In genomic region chr10:92571649-92572048, GRCh38 we compare ENCODE assay signal across 13 cellular contexts. TPM values are rescaled to one million over a fixed set of nuclear protein-coding genes. Genes with fewer than 3 reads are reported as not detected.
DNase-seq lines count a peak whose midpoint lies in the region; ATAC-seq and TF ChIP-seq lines count a peak whose summit lies in the region.
"Had no signal": no experiment of that assay in that cellular context is flagged by ENCODE, and none has a peak within 500 bp of the region (broad histone marks: within the 10 kb centered on the region; RNA-seq: fewer than 3 reads in every experiment).

No MANE protein-coding gene starts in this region.

- 55 to 74% (median 58%) methylated on average over 2 of the region's 2 CpGs for WGBS in psoas muscle, 3 donors

- H3K4me3 ChIP-seq in dorsolateral prefrontal cortex: peak overlapping the region in 35 of 59 donors; percentile 14 to 98 (median 93)
- peak overlapping the region; percentile 93 for H3K4me3 ChIP-seq in psoas muscle

- H3K36me3 ChIP-seq in psoas muscle (ENCODE audit: insufficient read depth in 1 of 2, low read depth in 1 of 2): peaks cover 0 to 10% of the 10 kb centered on the region in 2 donors
- H3K36me3 ChIP-seq: neutrophil had no signal

- peak overlapping the region; percentile 89 for H3K4me3 Mint-ChIP-seq in activated T-cell treated with anti-CD3 and anti-CD28 coated beads, Interleukin-2, amount 50 U/mL, for 4 hours

- DNase-seq in activated T-cell treated with anti-CD3 and anti-CD28 coated beads, Interleukin-2, amount 50 U/mL, for 4 hours: no peak
- DNase-seq in activated T-cell treated with anti-CD3 and anti-CD28 coated beads, Interleukin-2, amount 50 U/mL, for 48 hours: no peak
- peak; percentile 5 for DNase-seq in M059J (ENCODE audit: low read depth)
- DNase-seq in dorsolateral prefrontal cortex: no peak
- DNase-seq in psoas muscle: no peak
- no peak for DNase-seq in inferior parietal cortex (ENCODE audit: extremely low spot score)
- no peak for DNase-seq in COLO668 (lab: John Stamatoyannopoulos, UW; ENCODE audit: unreplicated experiment)
- DNase-seq: activated CD4-positive, alpha-beta T cell treated with anti-CD3 and anti-CD28 coated beads, Interleukin-2, amount 50 U/mL, for 4 hours; NCI-H748 treated with DMSO at 0.1 percent for 48 hours; stimulated activated CD4-positive, alpha-beta T cell treated with anti-CD3 and anti-CD28 coated beads, Interleukin-1b, Interleukin-23, amount 100 ng/mL, for 48 hours; stomach had no signal

- ATAC-seq in activated T-cell treated with anti-CD3 and anti-CD28 coated beads, Interleukin-2, amount 50 U/mL, for 4 hours: no peak
- ATAC-seq in psoas muscle: no peak
- no peak for ATAC-seq in GM18858 (IDR thresholded peaks at IDR 0.05; ENCODE audit: unreplicated experiment)

- no peak overlapping the region for H3K27ac ChIP-seq in dorsolateral prefrontal cortex
- no peak overlapping the region for H3K27ac ChIP-seq in psoas muscle
- H3K27ac ChIP-seq: neutrophil had no signal

- peaks cover 7% of the 10 kb centered on the region for H3K36me3 Mint-ChIP-seq in activated T-cell treated with anti-CD3 and anti-CD28 coated beads, Interleukin-2, amount 50 U/mL, for 4 hours (ENCODE audit: insufficient read depth)

- intact Hi-C loops in dorsolateral prefrontal cortex (cut with DNase I) (loop anchor here (5.0 to 10.0 kb wide), 5 partner anchors 54 to 487 kb away; partner anchors contain the start of genes CPEB3 (in 1 of the 2), EXOC6 (in 1 of the 2) and MARCHF5 (in 1 of the 2)), psoas muscle (cut with DNase I) (loop anchor here in 1 of 2 donors (5.0 kb wide), 1 partner anchor 54 kb away; no protein-coding TSS in a partner anchor)

- peaks cover 50% of the 10 kb centered on the region for H3K4me1 Mint-ChIP-seq in activated T-cell treated with anti-CD3 and anti-CD28 coated beads, Interleukin-2, amount 50 U/mL, for 4 hours (ENCODE audit: low read depth)

- H3K9me3 ChIP-seq in psoas muscle: no peaks in the 10 kb centered on the region
- H3K9me3 ChIP-seq: neutrophil, stomach had no signal

- no peak for TF ChIP-seq CTCF in dorsolateral prefrontal cortex (IDR thresholded peaks at IDR 0.05 in 54 of 56, conservative IDR thresholded peaks at IDR 0.05 in 2 of 56; ENCODE audit: low read depth in 1 of 56, partially characterized antibody in 56 of 56)
- TF ChIP-seq CTCF in psoas muscle (IDR thresholded peaks at IDR 0.05): no peak

- no peaks in the 10 kb centered on the region for H3K9me3 Mint-ChIP-seq in activated T-cell treated with anti-CD3 and anti-CD28 coated beads, Interleukin-2, amount 50 U/mL, for 4 hours

- H3K27me3 Mint-ChIP-seq in activated T-cell treated with anti-CD3 and anti-CD28 coated beads, Interleukin-2, amount 50 U/mL, for 4 hours (ENCODE audit: low read depth): no peaks in the 10 kb centered on the region

- peaks cover 42% of the 10 kb centered on the region for H3K4me1 ChIP-seq in psoas muscle

- no peaks in the 10 kb centered on the region for H3K27me3 ChIP-seq in dorsolateral prefrontal cortex
- no peaks in the 10 kb centered on the region for H3K27me3 ChIP-seq in psoas muscle (ENCODE audit: insufficient read depth in 3 of 3, low read length in 2 of 3)
- H3K27me3 ChIP-seq: neutrophil, stomach had no signal

RNA-seq across cellular contexts. Expression of gene IDE, which starts 2.2 kb away (rescaled TPM):
- total RNA-seq in activated T-cell treated with anti-CD3 and anti-CD28 coated beads, Interleukin-2, amount 50 U/mL, for 4 hours: 10 to 100 TPM; 45.7 to 48.8 (median 47.4) TPM
- 18.3 and 28.3 TPM in 2 replicates for total RNA-seq in M059J (2014; rRNA removed; shearing (Covaris generic))
- 10 to 100 TPM; 21.5 to 50.9 (median 31.2) TPM for total RNA-seq in dorsolateral prefrontal cortex
- 10 to 100 TPM; 48.8 to 69.3 (median 62.2) TPM for total RNA-seq in psoas muscle
- polyA plus RNA-seq in psoas muscle: 10 to 100 TPM in 2 of 3 donors, 1 to 10 TPM in 1; 9.2 to 30.6 (median 18.7) TPM

RNA-seq across cellular contexts. Expression of gene KIF11, which starts 21.3 kb away (rescaled TPM):
- 1 to 10 TPM; 4.6 to 6.3 (median 5.8) TPM for total RNA-seq in activated T-cell treated with anti-CD3 and anti-CD28 coated beads, Interleukin-2, amount 50 U/mL, for 4 hours
- 35.0 and 56.1 TPM in 2 replicates for total RNA-seq in M059J (2014; rRNA removed; shearing (Covaris generic))
- total RNA-seq in dorsolateral prefrontal cortex: 1 to 10 TPM in 109 of 120 experiments, under 1 TPM in 11; 0.77 to 2.4 (median 1.5) TPM
- under 1 TPM; 0.21 to 0.34 (median 0.27) TPM for total RNA-seq in psoas muscle
- polyA plus RNA-seq in psoas muscle: under 1 TPM; 0.08 to 0.40 (median 0.23) TPM
